ENCODE assay signal across 8 cellular contexts in genomic region chr13:52480663-52481428, GRCh38. TPM values are rescaled to one million over a fixed set of nuclear protein-coding genes. Genes with fewer than 3 reads are reported as not detected.
DNase-seq lines count a peak whose midpoint lies in the region; ATAC-seq, FAIRE-seq and TF ChIP-seq lines count a peak whose summit lies in the region.
"Not testable (repeated sequence)": the region's sequence is repeated elsewhere in the genome, so short reads cannot be mapped to it uniquely, and the experiment has no call there.

No MANE protein-coding gene starts in this region.

- not testable (repeated sequence) for H3K4me2 ChIP-seq in H9 (ENCODE audit: insufficient read depth, insufficient read length, low read length); MM.1S (ENCODE audit: low read depth, low read length); astrocyte (ENCODE audit: low read length); HepG2 (ENCODE audit: low read depth, low read length)

- TF ChIP-seq POLR2A in HepG2 (IDR thresholded peaks at IDR 0.05; ENCODE audit: insufficient read depth in 1 of 2, low read depth in 2 of 2, low read length in 2 of 2), result not testable (repeated sequence)

- not testable (repeated sequence) for H3K9me3 Mint-ChIP-seq in H9; astrocyte (ENCODE audit: unreplicated experiment)

- not testable (repeated sequence) for H3K9ac ChIP-seq in H9 (ENCODE audit: extremely low read depth, insufficient read length, low read length); MM.1S (ENCODE audit: low read length); astrocyte (ENCODE audit: low read length); HepG2 (ENCODE audit: insufficient read depth, low read depth, low read length)

- not testable (repeated sequence) for H3K56ac ChIP-seq in H9 (ENCODE audit: insufficient read length, low read depth, low read length)

- H3K79me2 ChIP-seq in H9 (ENCODE audit: insufficient read depth, low read length); MM.1S (ENCODE audit: low read length); astrocyte (ENCODE audit: insufficient read depth, low read length); HepG2 (ENCODE audit: insufficient read depth, low read length): not testable (repeated sequence)

- H3K4me3 Mint-ChIP-seq in H9; astrocyte (ENCODE audit: unreplicated experiment): not testable (repeated sequence)

- H3K4me3 ChIP-seq in MM.1S (ENCODE audit: low read length); Panc1 (ENCODE audit: low read depth in 2 of 2, low read length in 2 of 2); astrocyte (ENCODE audit: insufficient read depth, low read depth, low read length); HepG2 (replicated peaks in 1 of 3; ENCODE audit: insufficient read depth in 1 of 3, low read depth in 2 of 3, low read length in 3 of 3): not testable (repeated sequence)

- not testable (repeated sequence) for H2AK5ac ChIP-seq in H9 (ENCODE audit: insufficient read length, low read length)

- not testable (repeated sequence) for H2AFZ ChIP-seq in H9 (ENCODE audit: low read length); MM.1S (ENCODE audit: low read length); astrocyte (ENCODE audit: low read depth, low read length); HepG2 (ENCODE audit: low read length)

- ATAC-seq in Panc1 (peak; percentile 63; the same call in 1 of the 2 replicates), HepG2 (peak; percentile 19; the same call in 2 of the 3 replicates)

- not testable (repeated sequence) for H3K9me3 ChIP-seq in H9 (ENCODE audit: control insufficient read depth, low read depth, low read length); MM.1S (replicated peaks; ENCODE audit: insufficient read depth, low read length); Panc1 (ENCODE audit: control insufficient read depth, insufficient read depth, low read depth, low read length); astrocyte (ENCODE audit: insufficient read depth, low read depth, low read length); HepG2 (ENCODE audit: low read length)

- not testable (repeated sequence) for H3K27ac ChIP-seq in H9 (ENCODE audit: insufficient read length, low read depth, low read length); Panc1 (ENCODE audit: low read length); astrocyte (ENCODE audit: low read depth, low read length); HepG2 (ENCODE audit: extremely low read length, insufficient read depth, low read length)
- peak overlapping the region; percentile 41; the same call in 1 of the 2 replicates for H3K27ac ChIP-seq in MM.1S (ENCODE audit: low read length)
- peak overlapping the region; percentile 62 for H3K27ac ChIP-seq in epithelial cell of prostate

- FAIRE-seq in A204.1 (lab: Jason Lieb, UNC) (peak; percentile 44), GM18507 (lab: Jason Lieb, UNC) (peak; percentile 58), astrocyte (lab: Jason Lieb, UNC) (peak; percentile 99), HepG2 (lab: Jason Lieb, UNC) (peak; percentile 39)

- H4K5ac ChIP-seq in H9 (ENCODE audit: insufficient read length, low read depth, low read length), result not testable (repeated sequence)

- not testable (repeated sequence) for H3K27me3 ChIP-seq in H9 (ENCODE audit: insufficient read depth, low read length); MM.1S (replicated peaks; ENCODE audit: insufficient read depth, low read length); Panc1 (ENCODE audit: control insufficient read depth, insufficient read depth, low read length); astrocyte (ENCODE audit: insufficient read depth, low read length); HepG2 (ENCODE audit: control insufficient read depth in 1 of 2, insufficient read depth in 2 of 2, low read length in 2 of 2)

- H3K23me2 ChIP-seq in H9 (ENCODE audit: insufficient read length, low read depth, low read length, poor library complexity, severe bottlenecking), result not testable (repeated sequence)

- H3K79me1 ChIP-seq in H9 (ENCODE audit: insufficient read depth, low read depth, low read length, poor library complexity, severe bottlenecking), result not testable (repeated sequence)

- not testable (repeated sequence) for H4K8ac ChIP-seq in H9 (replicated peaks; ENCODE audit: insufficient read length, low read depth, low read length)

- not testable (repeated sequence) for H4K20me1 ChIP-seq in H9 (ENCODE audit: control insufficient read depth, insufficient read depth, insufficient read length); MM.1S (ENCODE audit: insufficient read depth, low read length); astrocyte (ENCODE audit: insufficient read depth, low read length); HepG2 (ENCODE audit: insufficient read depth, low read length)

- not testable (repeated sequence) for H3K14ac ChIP-seq in H9 (ENCODE audit: insufficient read depth, low read length)

- not testable (repeated sequence) for H3K4ac ChIP-seq in H9 (ENCODE audit: low read depth, low read length)

- TF ChIP-seq EP300 in HepG2 (IDR thresholded peaks at IDR 0.05; ENCODE audit: low read depth in 2 of 2, low read length in 2 of 2); HepG2 (CRISPR knock-in tag; IDR thresholded peaks at IDR 0.05; ENCODE audit: borderline replicate concordance): not testable (repeated sequence)

- H3T11ph ChIP-seq in H9 (ENCODE audit: low read length), result not testable (repeated sequence)

- not testable (repeated sequence) for TF ChIP-seq CTCF in H9 (conservative IDR thresholded peaks at IDR 0.05); MM.1S (IDR thresholded peaks at IDR 0.05; ENCODE audit: low read length); Panc1 (IDR thresholded peaks at IDR 0.05); astrocyte (IDR thresholded peaks at IDR 0.05; ENCODE audit: insufficient read depth, low read depth, low read length); HepG2 (CRISPR knock-in tag; IDR thresholded peaks at IDR 0.05)

- DNase-seq in GM18507 (ENCODE audit: extremely low spot score, insufficient read length, low read depth); H9; Panc1 (ENCODE audit: low read depth, low spot score); astrocyte (ENCODE audit: low read depth); epithelial cell of prostate (ENCODE audit: low read depth, low spot score); HepG2 (ENCODE audit: low spot score): not testable (repeated sequence)
- peak; percentile 29 for DNase-seq in MM.1S

- not testable (repeated sequence) for BruUV-seq in Panc1 (replicated peaks; lab: Mats Ljungman, UMichigan); HepG2 (replicated peaks; lab: Mats Ljungman, UMichigan)

- H3K36me3 Mint-ChIP-seq in H9 (ENCODE audit: insufficient read depth in 1 of 3, low read depth in 3 of 3), result peaks cover 0 to 13% (median 7%) of the 10 kb centered on the region in 3 experiments; a peak in 4 of 7 replicates
- H3K36me3 Mint-ChIP-seq in astrocyte (ENCODE audit: low read depth, unreplicated experiment), result not testable (repeated sequence)

- peak overlapping the region in 2 of 3 experiments; percentile 28 to 49; a peak in 1 of 7 replicates for H3K27ac Mint-ChIP-seq in H9
- peak overlapping the region; percentile 85 for H3K27ac Mint-ChIP-seq in astrocyte (ENCODE audit: unreplicated experiment)

- not testable (repeated sequence) for H3K4me1 Mint-ChIP-seq in H9; astrocyte (ENCODE audit: low read depth, unreplicated experiment)

- H3K36me3 ChIP-seq in MM.1S (replicated peaks; ENCODE audit: insufficient read depth, low read length); Panc1 (ENCODE audit: control insufficient read depth, insufficient read depth, low read length); astrocyte (ENCODE audit: insufficient read depth, low read length); HepG2 (replicated peaks in 1 of 2; ENCODE audit: control insufficient read depth in 1 of 2, insufficient read depth in 2 of 2, low read length in 2 of 2): not testable (repeated sequence)

- H3K23ac ChIP-seq in H9 (ENCODE audit: insufficient read length, low read depth, low read length), result not testable (repeated sequence)

- CTCF ChIA-PET in Panc1 (lab: Charles Lee); HepG2 (lab: Yijun Ruan, JAX; ENCODE audit: low intra/inter-chr PET ratio, low total read pairs): not testable (repeated sequence)

- not testable (repeated sequence) for H3K4me1 ChIP-seq in H9 (ENCODE audit: insufficient read depth, low read length); MM.1S (ENCODE audit: low read length); Panc1 (ENCODE audit: control insufficient read depth, insufficient read depth, low read length); astrocyte (ENCODE audit: insufficient read depth, low read length); HepG2 (ENCODE audit: insufficient read depth, low read length)

- not testable (repeated sequence) for H3K9me2 ChIP-seq in MM.1S (replicated peaks; ENCODE audit: insufficient read depth, low read length)

- H3K18ac ChIP-seq in H9 (ENCODE audit: insufficient read length, low read depth, low read length), result not testable (repeated sequence)

- H3F3A ChIP-seq in MM.1S (ENCODE audit: insufficient read depth, low read length), result not testable (repeated sequence)

- H4K91ac ChIP-seq in H9 (ENCODE audit: insufficient read length, low read depth, low read length), result not testable (repeated sequence)

- in situ Hi-C loops in Panc1 (cut with HindIII; ENCODE audit: low pct_unique_long_range_greater_than_20kb, low sequenced_read_pairs); HepG2 (cut with HindIII; ENCODE audit: extremely low pct_ligation_motif_present, low pct_unique_long_range_greater_than_20kb): not testable (repeated sequence)

- H2BK12ac ChIP-seq in H9 (ENCODE audit: insufficient read length, low read depth, low read length), result not testable (repeated sequence)

- not testable (repeated sequence) for H2BK120ac ChIP-seq in H9 (ENCODE audit: low read depth, low read length, poor library complexity, severe bottlenecking)

- TF ChIP-seq RAD21 in HepG2 (CRISPR knock-in tag; IDR thresholded peaks at IDR 0.05), result not testable (repeated sequence)

- not testable (repeated sequence) for H2BK15ac ChIP-seq in H9 (ENCODE audit: low read depth, low read length)

- no CpG with 5 or more reads among the region's 7 CpGs for WGBS in H9 (ENCODE audit: extremely low coverage, insufficient read length, low lambda C conversion rate)
- WGBS in HepG2 (ENCODE audit: low lambda C conversion rate), result 61% methylated on average over 6 of the region's 7 CpGs

- not testable (repeated sequence) for H2BK5ac ChIP-seq in H9 (ENCODE audit: insufficient read length, low read length)

- H3K27me3 Mint-ChIP-seq in H9 (ENCODE audit: low read depth); astrocyte (ENCODE audit: low read depth, unreplicated experiment): not testable (repeated sequence)

- POLR2A ChIA-PET in Panc1 (lab: Charles Lee); HepG2 (lab: Yijun Ruan, JAX): not testable (repeated sequence)

- intact Hi-C loops in Panc1 (cut with micrococcal nuclease; ENCODE audit: unreplicated experiment); HepG2 (cut with micrococcal nuclease; ENCODE audit: unreplicated experiment): not testable (repeated sequence)

- not testable (repeated sequence) for H2BK20ac ChIP-seq in H9 (ENCODE audit: low read depth, low read length, poor library complexity, severe bottlenecking)

RNA-seq across cellular contexts. Expression of gene CKAP2, which starts 25.6 kb away (rescaled TPM):
- 72.4 and 72.8 TPM in 2 replicates for total RNA-seq in H9 (2021)
- 51.1 TPM for total RNA-seq in Panc1 (2021; ENCODE audit: unreplicated experiment)
- polyA plus RNA-seq in Panc1 (2012; ENCODE audit: insufficient read length), result 15.9 TPM
- total RNA-seq in astrocyte, result 43.2 and 48.4 TPM in 2 replicates
- 40.3 and 72.3 TPM in 2 replicates for total RNA-seq in HepG2 (2016; rRNA removed; fragmentation: Illumina TruSeq; extraction: Trizol)
- 5.2 and 5.6 TPM in 2 replicates for total RNA-seq in HepG2 (2016; cell fraction: cytosol; rRNA removed; fragmentation: Illumina TruSeq; extraction: Trizol; ENCODE audit: low read depth)
- total RNA-seq in HepG2 (2016; cell fraction: insoluble cytoplasmic fraction; rRNA removed; fragmentation: Illumina TruSeq; extraction: Trizol), result 38.2 and 69.0 TPM in 2 replicates
- total RNA-seq in HepG2 (2016; cell fraction: membrane; rRNA removed; fragmentation: Illumina TruSeq; extraction: Trizol), result 15.4 and 19.6 TPM in 2 replicates
- total RNA-seq in HepG2 (2016; cell fraction: nucleus; rRNA removed; fragmentation: Illumina TruSeq; extraction: Trizol), result 36.5 and 37.2 TPM in 2 replicates
- 4.9 and 6.7 TPM in 2 replicates for polyA plus RNA-seq in HepG2 (2011; rRNA removed)
- 3.7 and 5.1 TPM in 2 replicates for polyA plus RNA-seq in HepG2 (2011; cell fraction: cytosol; rRNA removed)
- 5.0 and 5.6 TPM in 2 replicates for polyA plus RNA-seq in HepG2 (2011; cell fraction: nucleus; rRNA removed)
- polyA plus RNA-seq in HepG2 (2012), result 12.9 and 23.5 TPM in 2 replicates
- polyA plus RNA-seq in HepG2 (2016; cell fraction: cytosol; fragmentation: Illumina TruSeq; extraction: Trizol; ENCODE audit: low read depth), result 2.6 and 3.1 TPM in 2 replicates
- polyA plus RNA-seq in HepG2 (2016; cell fraction: insoluble cytoplasmic fraction; fragmentation: Illumina TruSeq; extraction: Trizol; ENCODE audit: low read depth), result 77.0 and 80.7 TPM in 2 replicates
- 8.4 TPM in 2 replicates for polyA plus RNA-seq in HepG2 (2016; cell fraction: membrane; fragmentation: Illumina TruSeq; extraction: Trizol; ENCODE audit: low read depth)
- polyA plus RNA-seq in HepG2 (2016; cell fraction: nucleus; fragmentation: Illumina TruSeq; extraction: Trizol; ENCODE audit: insufficient read depth, low read depth), result 50.3 and 52.7 TPM in 2 replicates
- 2.7 and 7.5 TPM in 2 replicates for polyA minus RNA-seq in HepG2 (2011; rRNA and poly(A)+ RNA removed; ENCODE audit: low replicate concordance)
- 12.1 and 17.6 TPM in 2 replicates for polyA minus RNA-seq in HepG2 (2011; cell fraction: cytosol; rRNA and poly(A)+ RNA removed)
- polyA minus RNA-seq in HepG2 (2011; cell fraction: nucleus; rRNA and poly(A)+ RNA removed), result 21.6 and 22.9 TPM in 2 replicates

RNA-seq across cellular contexts. Expression of gene VPS36, which starts 30.4 kb away (rescaled TPM):
- total RNA-seq in H9 (2021), result 26.8 and 29.2 TPM in 2 replicates
- total RNA-seq in Panc1 (2021; ENCODE audit: unreplicated experiment), result 32.1 TPM
- polyA plus RNA-seq in Panc1 (2012; ENCODE audit: insufficient read length), result 12.4 TPM
- 39.8 and 41.8 TPM in 2 replicates for total RNA-seq in astrocyte
- 22.0 and 22.4 TPM in 2 replicates for total RNA-seq in HepG2 (2016; rRNA removed; fragmentation: Illumina TruSeq; extraction: Trizol)
- 12.7 and 13.9 TPM in 2 replicates for total RNA-seq in HepG2 (2016; cell fraction: cytosol; rRNA removed; fragmentation: Illumina TruSeq; extraction: Trizol; ENCODE audit: low read depth)
- 19.3 and 21.4 TPM in 2 replicates for total RNA-seq in HepG2 (2016; cell fraction: insoluble cytoplasmic fraction; rRNA removed; fragmentation: Illumina TruSeq; extraction: Trizol)
- 10.3 and 11.4 TPM in 2 replicates for total RNA-seq in HepG2 (2016; cell fraction: membrane; rRNA removed; fragmentation: Illumina TruSeq; extraction: Trizol)
- total RNA-seq in HepG2 (2016; cell fraction: nucleus; rRNA removed; fragmentation: Illumina TruSeq; extraction: Trizol), result 50.1 and 52.0 TPM in 2 replicates
- 13.6 and 17.2 TPM in 2 replicates for polyA plus RNA-seq in HepG2 (2011; rRNA removed)
- 4.5 and 6.7 TPM in 2 replicates for polyA plus RNA-seq in HepG2 (2011; cell fraction: cytosol; rRNA removed)
- polyA plus RNA-seq in HepG2 (2011; cell fraction: nucleus; rRNA removed), result 27.7 and 36.3 TPM in 2 replicates
- 12.7 and 15.8 TPM in 2 replicates for polyA plus RNA-seq in HepG2 (2012)
- 3.9 and 4.1 TPM in 2 replicates for polyA plus RNA-seq in HepG2 (2016; cell fraction: cytosol; fragmentation: Illumina TruSeq; extraction: Trizol; ENCODE audit: low read depth)
- 24.8 and 28.0 TPM in 2 replicates for polyA plus RNA-seq in HepG2 (2016; cell fraction: insoluble cytoplasmic fraction; fragmentation: Illumina TruSeq; extraction: Trizol; ENCODE audit: low read depth)
- polyA plus RNA-seq in HepG2 (2016; cell fraction: membrane; fragmentation: Illumina TruSeq; extraction: Trizol; ENCODE audit: low read depth), result 8.7 and 8.9 TPM in 2 replicates
- polyA plus RNA-seq in HepG2 (2016; cell fraction: nucleus; fragmentation: Illumina TruSeq; extraction: Trizol; ENCODE audit: insufficient read depth, low read depth), result 71.2 and 78.2 TPM in 2 replicates
- 5.9 and 12.4 TPM in 2 replicates for polyA minus RNA-seq in HepG2 (2011; rRNA and poly(A)+ RNA removed; ENCODE audit: low replicate concordance)
- polyA minus RNA-seq in HepG2 (2011; cell fraction: cytosol; rRNA and poly(A)+ RNA removed), result 4.7 TPM in 2 replicates
- 48.2 and 61.0 TPM in 2 replicates for polyA minus RNA-seq in HepG2 (2011; cell fraction: nucleus; rRNA and poly(A)+ RNA removed)
